Comparison of ENCODE assay signal across 8 cellular contexts in genomic region chr15:40104865-40105516, GRCh38. TPM values are rescaled to one million over a fixed set of nuclear protein-coding genes. Genes with fewer than 3 reads are reported as not detected.
A peak's percentile ranks its signal among the peaks of the same experiment; 100 is the strongest.
DNase-seq lines count a peak whose midpoint lies in the region; ATAC-seq lines count a peak whose summit lies in the region.

No MANE protein-coding gene starts in this region.

- intact Hi-C loops in activated CD4-positive, alpha-beta T cell treated with anti-CD3 and anti-CD28 coated beads for 36 hours (cut with DNase I, micrococcal nuclease), result loop anchor here (1.0 to 5.0 kb wide), 4 partner anchors 43 to 218 kb away; partner anchors contain the start of genes EIF2AK4 (in 1 of the 2) and INAFM2 (in 1 of the 2)

- no peaks in the 10 kb centered on the region for H3K27me3 Mint-ChIP-seq in activated CD4-positive, alpha-beta T cell treated with anti-CD3 and anti-CD28 coated beads for 36 hours

- POLR2A ChIA-PET in activated CD4-positive, alpha-beta T cell treated with anti-CD3 and anti-CD28 coated beads for 36 hours (lab: Charles Lee), result interaction anchor here (2.7 kb wide), 1 partner anchor 57 kb away, joined by 20 read pairs; no protein-coding TSS in a partner anchor

- peak; percentile 94 for DNase-seq in EL
- DNase-seq in NCI-H460 (ENCODE audit: extremely low read depth, low read depth), result peak; percentile 75
- DNase-seq in activated CD4-positive, alpha-beta T cell treated with anti-CD3 and anti-CD28 coated beads for 36 hours, result peak; percentile 90
- DNase-seq in cerebellar nuclear complex (lab: John Stamatoyannopoulos, UW), result peak; percentile 19
- peak; percentile 96 for DNase-seq in left kidney (ENCODE audit: low read depth, low spot score)
- DNase-seq in stimulated activated CD4-positive, alpha-beta T cell treated with anti-CD3 and anti-CD28 coated beads, Interleukin-1b, Interleukin-23, amount 100 ng/mL, for 48 hours, result peak; percentile 80

- ATAC-seq in HG03159 (IDR thresholded peaks at IDR 0.05; ENCODE audit: unreplicated experiment) (peak; percentile 29), GM21737 (IDR thresholded peaks at IDR 0.05; ENCODE audit: unreplicated experiment) (no peak)
- peak; percentile 38 for ATAC-seq in activated CD4-positive, alpha-beta T cell treated with anti-CD3 and anti-CD28 coated beads for 36 hours

- CTCF ChIA-PET in activated CD4-positive, alpha-beta T cell treated with anti-CD3 and anti-CD28 coated beads for 36 hours (lab: Charles Lee), result interaction anchor here (0.6 to 8.2 kb wide), 32 partner anchors 7 to 215 kb away, joined by 3 to 110 read pairs (median 5); partner anchors contain the start of genes BUB1B, PLCB2 and SRP14

- H3K27ac Mint-ChIP-seq in activated CD4-positive, alpha-beta T cell treated with anti-CD3 and anti-CD28 coated beads for 36 hours, result peak overlapping the region; percentile 94

- H3K4me3 Mint-ChIP-seq in activated CD4-positive, alpha-beta T cell treated with anti-CD3 and anti-CD28 coated beads for 36 hours, result peak overlapping the region; percentile 78

- no peaks in the 10 kb centered on the region for H3K36me3 Mint-ChIP-seq in activated CD4-positive, alpha-beta T cell treated with anti-CD3 and anti-CD28 coated beads for 36 hours (ENCODE audit: low read depth)

- H3K4me1 Mint-ChIP-seq in activated CD4-positive, alpha-beta T cell treated with anti-CD3 and anti-CD28 coated beads for 36 hours, result peaks cover 79% of the 10 kb centered on the region

- no peaks in the 10 kb centered on the region for H3K9me3 Mint-ChIP-seq in activated CD4-positive, alpha-beta T cell treated with anti-CD3 and anti-CD28 coated beads for 36 hours (ENCODE audit: low read depth)

RNA-seq across cellular contexts. Expression of gene BMF, which starts 3.7 kb away (rescaled TPM):
- 0.32 TPM in 1 of 2 replicates, not detected in the other for total RNA-seq in NCI-H460 (2014; rRNA removed; shearing (Covaris generic))
- not detected in 2 replicates for polyA plus RNA-seq in NCI-H460 (2014; cell fraction: nucleus; rRNA removed)
- total RNA-seq in activated CD4-positive, alpha-beta T cell treated with anti-CD3 and anti-CD28 coated beads for 36 hours, result 1 to 10 TPM; 7.6 to 8.4 TPM

RNA-seq across cellular contexts. Expression of gene BUB1B, which starts 55.9 kb away (rescaled TPM):
- 42.8 and 45.7 TPM in 2 replicates for total RNA-seq in NCI-H460 (2014; rRNA removed; shearing (Covaris generic))
- polyA plus RNA-seq in NCI-H460 (2014; cell fraction: nucleus; rRNA removed), result 105 TPM in 2 replicates
- total RNA-seq in activated CD4-positive, alpha-beta T cell treated with anti-CD3 and anti-CD28 coated beads for 36 hours, result 10 to 100 TPM; 95.3 to 99.5 TPM

Comparison
In these comparisons a context has a peak if more than half of its experiments do, and no peak if none do; other contexts are left out.
1. DNase-seq: peak in every context shown above with its lines; median percentile 96 in left kidney; 94 in EL; 90 in activated CD4-positive, alpha-beta T cell treated with anti-CD3 and anti-CD28 coated beads for 36 hours; 80 in stimulated activated CD4-positive, alpha-beta T cell treated with anti-CD3 and anti-CD28 coated beads, Interleukin-1b, Interleukin-23, amount 100 ng/mL, for 48 hours; 75 in NCI-H460; 19 in cerebellar nuclear complex.